In genomic region chr15:96817900-96818299, GRCh38 we compare ENCODE assay signal across 23 cellular contexts.
DNase-seq lines count a peak whose midpoint lies in the region; ATAC-seq, FAIRE-seq and TF ChIP-seq lines count a peak whose summit lies in the region.
"Had no signal": no experiment of that assay in that cellular context is flagged by ENCODE, and none has a peak within 500 bp of the region (broad histone marks: within the 10 kb centered on the region; RNA-seq: fewer than 3 reads in every experiment).

No MANE protein-coding gene starts in this region.

- H3K4me3 ChIP-seq in HepG2 (replicated peaks in 1 of 3; ENCODE audit: insufficient read depth in 1 of 3, low read depth in 2 of 3, low read length in 3 of 3) (no peak overlapping the region), right lobe of liver (no peak overlapping the region), neural progenitor cell (no peak overlapping the region), smooth muscle cell (no peak overlapping the region), heart left ventricle (no peak overlapping the region)
- H3K4me3 ChIP-seq: BLaER1 treated with 17β-estradiol and CSF1 and Interleukin-3, amounts not matched to agents 10 nM and 100 nM had no signal

- no TSS peak for BruUV-seq in HepG2 (replicated peaks; lab: Mats Ljungman, UMichigan)

- TF ChIP-seq RAD21 in HepG2 (CRISPR knock-in tag; IDR thresholded peaks at IDR 0.05), result no peak

- H3K27me3 ChIP-seq in HepG2 (ENCODE audit: control insufficient read depth in 1 of 2, insufficient read depth in 2 of 2, low read length in 2 of 2) (no peaks in the 10 kb centered on the region; a peak in 1 of 5 replicates), right lobe of liver (no peaks in the 10 kb centered on the region), neural progenitor cell (no peaks in the 10 kb centered on the region), smooth muscle cell (ENCODE audit: low read depth) (no peaks in the 10 kb centered on the region), heart left ventricle (peaks cover 0 to 5% (median 0%) of the 10 kb centered on the region in 9 donors)
- H3K27me3 ChIP-seq: BLaER1 treated with 17β-estradiol and CSF1 and Interleukin-3, amounts not matched to agents 10 nM and 100 nM had no signal

- H3K4me3 Mint-ChIP-seq in WTC11 (no peak overlapping the region), neural progenitor cell (no peak overlapping the region)
- H3K4me3 Mint-ChIP-seq: B cell; CD4-positive, alpha-beta T cell; CD8-positive, alpha-beta T cell had no signal

- H3K4me1 ChIP-seq in HepG2 (ENCODE audit: insufficient read depth, low read length) (no peaks in the 10 kb centered on the region), right lobe of liver (no peaks in the 10 kb centered on the region), neural progenitor cell (peaks cover 2% of the 10 kb centered on the region), smooth muscle cell (ENCODE audit: low read depth) (no peaks in the 10 kb centered on the region), heart left ventricle (no peaks in the 10 kb centered on the region)
- H3K4me1 ChIP-seq: BLaER1 treated with 17β-estradiol and CSF1 and Interleukin-3, amounts not matched to agents 10 nM and 100 nM; Caco-2 had no signal

- H3F3A ChIP-seq in neural progenitor cell (ENCODE audit: low read depth), result no peaks in the 10 kb centered on the region
- no peaks in the 10 kb centered on the region for H3F3A ChIP-seq in smooth muscle cell (ENCODE audit: low read depth)

- no peak for TF ChIP-seq CTCF in HepG2 (CRISPR knock-in tag; IDR thresholded peaks at IDR 0.05)
- TF ChIP-seq CTCF in right lobe of liver (IDR thresholded peaks at IDR 0.05), result no peak
- no peak for TF ChIP-seq CTCF in WTC11 (IDR thresholded peaks at IDR 0.05)
- no peak for TF ChIP-seq CTCF in neural progenitor cell (IDR thresholded peaks at IDR 0.05)
- no peak for TF ChIP-seq CTCF in smooth muscle cell (IDR thresholded peaks at IDR 0.05; ENCODE audit: borderline replicate concordance, insufficient read depth, poor library complexity, severe bottlenecking)
- no peak for TF ChIP-seq CTCF in heart left ventricle (IDR thresholded peaks at IDR 0.05)

- in situ Hi-C loops in HepG2 (cut with HindIII; ENCODE audit: extremely low pct_ligation_motif_present, low pct_unique_long_range_greater_than_20kb), result no loop called here

- H2AFZ ChIP-seq in HepG2 (ENCODE audit: low read length), result no peak overlapping the region
- H2AFZ ChIP-seq in neural progenitor cell (replicated peaks), result peak overlapping the region; percentile 78
- peak overlapping the region; percentile 23 for H2AFZ ChIP-seq in smooth muscle cell (ENCODE audit: low read depth)

- ATAC-seq in HepG2 (no peak), right lobe of liver (no peak), WTC11 (no peak), GM21447 (IDR thresholded peaks at IDR 0.05; ENCODE audit: unreplicated experiment) (no peak), heart left ventricle (no peak)
- ATAC-seq: CD8-positive, alpha-beta T cell had no signal

- H4K20me1 ChIP-seq in HepG2 (ENCODE audit: insufficient read depth, low read length) (no peaks in the 10 kb centered on the region), neural progenitor cell (ENCODE audit: low read depth) (no peaks in the 10 kb centered on the region), smooth muscle cell (ENCODE audit: low read depth) (no peaks in the 10 kb centered on the region)
- H4K20me1 ChIP-seq: BLaER1 treated with 17β-estradiol and CSF1 and Interleukin-3, amounts not matched to agents 10 nM and 100 nM had no signal

- intact Hi-C loops in HepG2 (cut with micrococcal nuclease; ENCODE audit: unreplicated experiment) (loop anchor here (5.0 kb wide), 1 partner anchor 559 kb away; no protein-coding TSS in a partner anchor), right lobe of liver (cut with DNase I) (no loop called here), heart left ventricle (cut with DNase I) (no loop called here)

- CTCF ChIA-PET in HepG2 (lab: Yijun Ruan, JAX; ENCODE audit: low intra/inter-chr PET ratio, low total read pairs) (no interaction called here), WTC11 (lab: Charles Lee) (no interaction called here)

- no peak for TF ChIP-seq EP300 in HepG2 (IDR thresholded peaks at IDR 0.05; ENCODE audit: low read depth in 2 of 2, low read length in 2 of 2)
- TF ChIP-seq EP300 in HepG2 (CRISPR knock-in tag; IDR thresholded peaks at IDR 0.05; ENCODE audit: borderline replicate concordance), result no peak

- WGBS in HepG2 (ENCODE audit: low lambda C conversion rate), result 3% methylated on average over 2 of the region's 2 CpGs
- 36% methylated on average over 2 of the region's 2 CpGs for WGBS in right lobe of liver (ENCODE audit: insufficient coverage, low coverage, low lambda C conversion rate, missing lambda C conversion rate)
- WGBS in smooth muscle cell (ENCODE audit: low lambda C conversion rate), result 92% methylated on average over 2 of the region's 2 CpGs
- WGBS in heart left ventricle, 4 donors, result 56 to 80% (median 72%) methylated on average over 2 of the region's 2 CpGs

- H3K27ac ChIP-seq in HepG2 (ENCODE audit: extremely low read length, insufficient read depth, low read length) (no peak overlapping the region), right lobe of liver (no peak overlapping the region), neural progenitor cell (no peak overlapping the region), smooth muscle cell (ENCODE audit: low read depth) (no peak overlapping the region), heart left ventricle (no peak overlapping the region)
- H3K27ac ChIP-seq: 22Rv1; BLaER1 treated with 17β-estradiol and CSF1 and Interleukin-3, amounts not matched to agents 10 nM and 100 nM; C4-2B had no signal

- POLR2A ChIA-PET in HepG2 (lab: Yijun Ruan, JAX) (no interaction called here), WTC11 (lab: Charles Lee) (no interaction called here)

- H3K36me3 Mint-ChIP-seq in WTC11, result peaks cover 13% of the 10 kb centered on the region
- H3K36me3 Mint-ChIP-seq in neural progenitor cell, result no peaks in the 10 kb centered on the region
- H3K36me3 Mint-ChIP-seq: CD8-positive, alpha-beta T cell had no signal

- H3K27me3 Mint-ChIP-seq in WTC11 (ENCODE audit: low read depth) (no peaks in the 10 kb centered on the region), neural progenitor cell (ENCODE audit: insufficient read depth, low read depth) (peaks cover 2% of the 10 kb centered on the region)
- H3K27me3 Mint-ChIP-seq: B cell; CD4-positive, alpha-beta T cell had no signal

- H3K4me1 Mint-ChIP-seq in WTC11 (peaks cover 18% of the 10 kb centered on the region), neural progenitor cell (no peaks in the 10 kb centered on the region)
- H3K4me1 Mint-ChIP-seq: B cell had no signal

- H3K9me3 Mint-ChIP-seq in WTC11 (peaks cover 19% of the 10 kb centered on the region), neural progenitor cell (peaks cover 5% of the 10 kb centered on the region)

- H3K79me2 ChIP-seq in HepG2 (ENCODE audit: insufficient read depth, low read length), result no peaks in the 10 kb centered on the region
- H3K79me2 ChIP-seq in neural progenitor cell (ENCODE audit: low read depth), result no peaks in the 10 kb centered on the region
- H3K79me2 ChIP-seq in smooth muscle cell (ENCODE audit: low read depth), result no peaks in the 10 kb centered on the region

- no peak overlapping the region for H3K4me2 ChIP-seq in HepG2 (ENCODE audit: low read depth, low read length)
- no peak overlapping the region for H3K4me2 ChIP-seq in neural progenitor cell
- no peak overlapping the region for H3K4me2 ChIP-seq in smooth muscle cell
- H3K4me2 ChIP-seq: BLaER1 treated with 17β-estradiol and CSF1 and Interleukin-3, amounts not matched to agents 10 nM and 100 nM had no signal

- H3K27ac Mint-ChIP-seq in WTC11 (peak overlapping the region; percentile 66), neural progenitor cell (no peak overlapping the region)
- H3K27ac Mint-ChIP-seq: B cell; CD4-positive, alpha-beta T cell; CD8-positive, alpha-beta T cell had no signal

- H3K9ac ChIP-seq in HepG2 (ENCODE audit: insufficient read depth, low read depth, low read length) (no peak overlapping the region), neural progenitor cell (no peak overlapping the region), smooth muscle cell (ENCODE audit: low read depth) (no peak overlapping the region)
- H3K9ac ChIP-seq: BLaER1 treated with 17β-estradiol and CSF1 and Interleukin-3, amounts not matched to agents 10 nM and 100 nM had no signal

- H3K36me3 ChIP-seq in HepG2 (replicated peaks in 1 of 2; ENCODE audit: control insufficient read depth in 1 of 2, insufficient read depth in 2 of 2, low read length in 2 of 2), result no peaks in the 10 kb centered on the region
- H3K36me3 ChIP-seq in right lobe of liver, result no peaks in the 10 kb centered on the region
- no peaks in the 10 kb centered on the region for H3K36me3 ChIP-seq in neural progenitor cell
- H3K36me3 ChIP-seq in smooth muscle cell (ENCODE audit: low read depth), result no peaks in the 10 kb centered on the region
- no peaks in the 10 kb centered on the region for H3K36me3 ChIP-seq in heart left ventricle
- H3K36me3 ChIP-seq: BLaER1 treated with 17β-estradiol and CSF1 and Interleukin-3, amounts not matched to agents 10 nM and 100 nM had no signal

- TF ChIP-seq POLR2A in HepG2 (IDR thresholded peaks at IDR 0.05; ENCODE audit: insufficient read depth in 1 of 2, low read depth in 2 of 2, low read length in 2 of 2) (no peak), right lobe of liver (IDR thresholded peaks at IDR 0.05) (no peak), heart left ventricle (IDR thresholded peaks at IDR 0.05) (no peak)

- H3K9me3 ChIP-seq in HepG2 (ENCODE audit: low read length), result no peaks in the 10 kb centered on the region
- H3K9me3 ChIP-seq in right lobe of liver, result no peaks in the 10 kb centered on the region
- no peaks in the 10 kb centered on the region for H3K9me3 ChIP-seq in neural progenitor cell (ENCODE audit: low read depth)
- H3K9me3 ChIP-seq in smooth muscle cell (replicated peaks; ENCODE audit: low read depth), result no peaks in the 10 kb centered on the region
- H3K9me3 ChIP-seq in heart left ventricle, result no peaks in the 10 kb centered on the region
- H3K9me3 ChIP-seq: BLaER1 treated with 17β-estradiol and CSF1 and Interleukin-3, amounts not matched to agents 10 nM and 100 nM; Caco-2 had no signal

- no peak for FAIRE-seq in HepG2 (lab: Jason Lieb, UNC)
- FAIRE-seq: D721Med, G401.6, GM12891, GM19239 had no signal

- no peak for DNase-seq in HepG2 (ENCODE audit: low spot score)
- DNase-seq in right lobe of liver, result no peak
- DNase-seq in WTC11 (ENCODE audit: low spot score), result no peak
- DNase-seq in neural progenitor cell (ENCODE audit: low spot score), result no peak
- DNase-seq in smooth muscle cell (lab: John Stamatoyannopoulos, UW; ENCODE audit: unreplicated experiment), result no peak
- no peak for DNase-seq in heart left ventricle
- DNase-seq in SW480 (ENCODE audit: low spot score), result no peak
- DNase-seq: ACHN; Caco-2; Calu3; CD4-positive, alpha-beta T cell; CD8-positive, alpha-beta T cell; DMS79 treated with DMSO at 0.1 percent for 48 hours; GF-D8 had no signal

TF ChIP-seq in HepG2, 621 proteins besides CTCF, POLR2A, EP300 and RAD21 (continues in another document):
- peak; percentile 44; the same call in 1 of the 2 replicates for TF ChIP-seq MAFF (IDR thresholded peaks at IDR 0.05; ENCODE audit: low read depth, low read length)

TF ChIP-seq in WTC11, 78 proteins besides CTCF, POLR2A, EP300 and RAD21 (continues in another document):
- TF ChIP-seq ESRRA (CRISPR knock-in tag; IDR thresholded peaks at IDR 0.05; ENCODE audit: borderline replicate concordance) (no peak), ZNF219 (CRISPR knock-in tag; IDR thresholded peaks at IDR 0.05; ENCODE audit: borderline replicate concordance) (no peak)
